Comparison of ENCODE assay signal across 14 cellular contexts in the genomic region with DNA sequence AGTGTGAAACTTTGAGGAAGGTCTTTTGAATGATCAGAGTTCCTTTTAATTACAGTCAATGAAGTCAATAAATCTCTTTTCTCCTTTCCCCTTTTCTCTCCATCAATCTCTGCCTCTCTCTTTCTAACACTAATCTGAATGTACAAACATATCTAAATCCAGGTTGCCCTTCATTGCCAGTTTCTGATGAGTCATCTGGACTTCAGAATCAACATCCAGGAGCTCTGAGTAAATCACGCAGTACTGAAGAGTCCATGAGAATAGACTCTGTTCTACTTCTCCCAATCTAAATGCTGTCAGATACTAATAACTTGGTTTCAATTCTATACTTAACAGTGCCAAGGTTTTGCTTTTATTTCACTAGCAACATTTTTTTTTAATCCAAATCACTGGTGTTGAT.
DNase-seq lines count a peak whose midpoint lies in the region; ATAC-seq, FAIRE-seq and TF ChIP-seq lines count a peak whose summit lies in the region.
"Had no signal": no experiment of that assay in that cellular context is flagged by ENCODE, and none has a peak within 500 bp of the region (broad histone marks: within the 10 kb centered on the region; RNA-seq: fewer than 3 reads in every experiment).

No MANE protein-coding gene starts in this region.

- no peaks in the 10 kb centered on the region for H3K27me3 ChIP-seq in IMR-90 (ENCODE audit: control insufficient read depth, insufficient read depth, low read length)

- no peaks in the 10 kb centered on the region for H3K9me3 ChIP-seq in IMR-90 (ENCODE audit: control insufficient read depth, insufficient read depth, low read length)

- dilution Hi-C loops in IMR-90 (cut with HindIII; ENCODE audit: low sequenced_read_pairs, unreplicated experiment), result no loop called here

- peak; percentile 53 for ATAC-seq in IMR-90 (ENCODE audit: low read depth)
- ATAC-seq: HCT116 had no signal

- no peak overlapping the region for H3K23ac ChIP-seq in IMR-90 (ENCODE audit: low read depth, low read length)

- no peak overlapping the region for H2BK5ac ChIP-seq in IMR-90 (ENCODE audit: low read depth, low read length, poor library complexity, severe bottlenecking)

- CTCF ChIA-PET in IMR-90 (lab: Yijun Ruan, JAX), result interaction anchor here (1.3 kb wide), 1 partner anchor 10 kb away, joined by 3 read pairs; no protein-coding TSS in a partner anchor
- CTCF ChIA-PET in GM10248 (lab: Yijun Ruan, JAX), result interaction anchor here (1.7 kb wide), 1 partner anchor 13 kb away, joined by 6 read pairs; no protein-coding TSS in a partner anchor

- no peak overlapping the region for H2AK9ac ChIP-seq in IMR-90 (replicated peaks; ENCODE audit: low read depth, low read length, poor library complexity)

- H3K9me1 ChIP-seq in IMR-90 (ENCODE audit: insufficient read depth, low read length), result 0 out of 2 replicates have a peak, but pooled peaks cover 2% of the 10 kb centered on the region

- no peak overlapping the region for H2BK15ac ChIP-seq in IMR-90 (ENCODE audit: low read depth, low read length)

- no peak overlapping the region for H2BK20ac ChIP-seq in IMR-90 (ENCODE audit: low read depth, low read length)

- no peak overlapping the region for H2AK5ac ChIP-seq in IMR-90 (ENCODE audit: low read depth, low read length)

- no peak for TF ChIP-seq RAD21 in IMR-90 (IDR thresholded peaks at IDR 0.05; ENCODE audit: low read length)

- H4K91ac ChIP-seq in IMR-90 (ENCODE audit: insufficient read depth, low read depth, low read length), result no peak overlapping the region

- H3K27ac ChIP-seq in IMR-90 (ENCODE audit: insufficient read depth, low read length), result no peak overlapping the region

- H4K5ac ChIP-seq in IMR-90 (ENCODE audit: low read depth, low read length), result no peak overlapping the region

- H3K4me2 ChIP-seq in IMR-90 (ENCODE audit: low read depth, low read length), result no peak overlapping the region

- no peak overlapping the region for H3K14ac ChIP-seq in IMR-90 (replicated peaks; ENCODE audit: low read depth, low read length)

- H3K18ac ChIP-seq in IMR-90 (ENCODE audit: low read depth, low read length), result no peak overlapping the region

- no peak for TF ChIP-seq POLR2A in IMR-90 (IDR thresholded peaks at IDR 0.05; ENCODE audit: low read depth, low read length)

- H3K4ac ChIP-seq in IMR-90 (ENCODE audit: low read depth, low read length), result no peak overlapping the region

- H3K9ac ChIP-seq in IMR-90 (ENCODE audit: low read depth, low read length), result no peak overlapping the region

- POLR2A ChIA-PET in IMR-90 (lab: Charles Lee; ENCODE audit: unreplicated experiment) (no interaction called here), GM10248 (lab: Yijun Ruan, JAX) (no interaction called here)

- DNase-seq in ACHN, result peak; percentile 2
- DNase-seq in IMR-90, result peak; percentile 63
- peak; percentile 16 for DNase-seq in dermis blood vessel endothelial cell
- DNase-seq in NCI-H2171 (lab: John Stamatoyannopoulos, UW), result no peak
- no peak for DNase-seq in GM10248 (ENCODE audit: extremely low spot score)
- DNase-seq in GM19239 (ENCODE audit: insufficient read length, low spot score), result no peak
- DNase-seq in cerebellar cortex (ENCODE audit: low spot score), result no peak
- DNase-seq: activated CD8-positive, alpha-beta memory T cell treated with anti-CD3 and anti-CD28 coated beads, Interleukin-2, amount 50 U/mL, for 48 hours; activated naive CD8-positive, alpha-beta T cell treated with anti-CD3 and anti-CD28 coated beads, Interleukin-2, amount 10 ng/mL, durations not matched to agents 7 days and 5 days; stimulated activated CD4-positive, alpha-beta T cell treated with anti-CD3 and anti-CD28 coated beads, Interleukin-4, amount 100 ng/mL, for 4 hours; stimulated activated naive CD4-positive, alpha-beta T cell treated with Interleukin-2 at 50 U/mL for 16 hours had no signal

- H3K36me3 ChIP-seq in IMR-90 (ENCODE audit: control insufficient read depth, insufficient read depth, low read length), result no peaks in the 10 kb centered on the region

- peaks cover 1% of the 10 kb centered on the region; the same call in 1 of the 2 replicates for H3K4me1 ChIP-seq in IMR-90 (ENCODE audit: control insufficient read depth, insufficient read depth, low read length)

- no peak for TF ChIP-seq CTCF in IMR-90 (conservative IDR thresholded peaks at IDR 0.05; ENCODE audit: low read depth, low read length)
- TF ChIP-seq CTCF in GM10248 (IDR thresholded peaks at IDR 0.05; ENCODE audit: control extremely low read depth, extremely low read depth, low read depth, missing control alignments), result no peak

- peaks cover 0 to 18% of the 10 kb centered on the region in 2 experiments; a peak in 3 of 4 replicates for H3K79me1 ChIP-seq in IMR-90 (ENCODE audit: low read depth in 1 of 2, low read length in 2 of 2)

- WGBS in IMR-90 (ENCODE audit: extremely low coverage in 2 of 2, insufficient read length in 1 of 2), 2 experiments, result no CpG with 5 or more reads among the region's 1 CpG

- no peak overlapping the region for H2AFZ ChIP-seq in IMR-90 (replicated peaks; ENCODE audit: low read length, poor library complexity)

- H3K56ac ChIP-seq in IMR-90 (ENCODE audit: extremely low read depth, insufficient read depth, low read length), result no peak overlapping the region

- H4K20me1 ChIP-seq in IMR-90 (ENCODE audit: insufficient read depth, low read length), result 0 out of 2 replicates have a peak, but pooled peaks cover 2% of the 10 kb centered on the region

- H4K8ac ChIP-seq in IMR-90 (ENCODE audit: low read depth in 2 of 2, low read length in 2 of 2), result no peak overlapping the region

- FAIRE-seq in islet of Langerhans (lab: Jason Lieb, UNC) (peak; percentile 89), GM19239 (lab: Jason Lieb, UNC) (no peak)
- FAIRE-seq: GM12892 had no signal

- H2BK120ac ChIP-seq in IMR-90 (ENCODE audit: low read depth, low read length), result no peak overlapping the region

- intact Hi-C loops in IMR-90 (cut with micrococcal nuclease), result no loop called here

- in situ Hi-C loops in ACHN (cut with HindIII; ENCODE audit: low pct_ligation_motif_present, low pct_unique_long_range_greater_than_20kb, low sequenced_read_pairs) (no loop called here), IMR-90 (cut with MboI; ENCODE audit: low sequenced_read_pairs) (no loop called here)

- no peak overlapping the region for H3K4me3 ChIP-seq in IMR-90 (ENCODE audit: insufficient read depth, low read depth, low read length)

- BruUV-seq in IMR-90 (replicated peaks; lab: Mats Ljungman, UMichigan), result no TSS peak

TF ChIP-seq in IMR-90, 13 proteins besides CTCF, POLR2A, EP300 and RAD21:
- TF ChIP-seq FOS (IDR thresholded peaks at IDR 0.05; ENCODE audit: low read depth, low read length), result peak; percentile 48; the same call in 1 of the 2 replicates
- peak; percentile 54 for TF ChIP-seq NFE2L2 (IDR thresholded peaks at IDR 0.05; ENCODE audit: low read depth, low read length)
- no peak for TF ChIP-seq CHD1 (IDR thresholded peaks at IDR 0.05; ENCODE audit: low read depth, low read length)

Comparison
In these comparisons a context has a peak if more than half of its experiments do, and no peak if none do; other contexts are left out.
1. DNase-seq: peak in ACHN (single experiment), IMR-90 (single experiment) and dermis blood vessel endothelial cell (single experiment); none in NCI-H2171 (single experiment), GM10248 (single experiment), GM19239 (single experiment) and cerebellar cortex (single experiment).